In the genomic region with DNA sequence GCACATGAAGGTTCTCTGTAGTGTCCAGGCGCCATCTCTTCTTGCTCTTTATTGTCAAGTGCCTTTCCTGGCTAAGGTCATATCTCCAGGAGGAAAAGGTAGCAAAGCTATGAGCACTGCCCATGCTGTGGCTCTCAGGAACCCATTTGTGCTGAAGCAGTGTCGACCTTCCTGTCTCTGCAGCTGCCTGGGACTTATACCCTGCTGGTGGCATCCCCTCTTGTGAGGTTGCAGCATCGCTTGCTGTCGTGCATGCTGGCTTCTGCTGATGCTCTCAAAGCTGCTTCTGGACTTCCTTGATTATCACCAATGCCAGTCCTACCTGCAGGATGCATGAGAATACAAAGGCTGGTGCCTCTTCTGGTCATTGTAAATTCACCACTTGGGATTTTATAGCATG, we compare ENCODE assay signal across 21 cellular contexts.
"Had no signal": no experiment of that assay in that cellular context is flagged by ENCODE, and none has a peak within 500 bp of the region (broad histone marks: within the 10 kb centered on the region; RNA-seq: fewer than 3 reads in every experiment).

No MANE protein-coding gene starts in this region.

- H3K9me3 ChIP-seq: SK-N-SH had no signal

- ATAC-seq: PC-3 had no signal

- H3K9ac ChIP-seq: SK-N-SH had no signal

- H3K27ac Mint-ChIP-seq: IgD-negative memory B cell had no signal

- H3K27ac ChIP-seq: RWPE1 had no signal

- H3K4me3 Mint-ChIP-seq: IgD-negative memory B cell had no signal

- DNase-seq: KBM-7, MV-4-11, NCI-H1048, NCI-H1105, NCI-H1417, NCI-H1436 treated with DMSO at 0.1 percent for 48 hours, NCI-H1694, NCI-H187 treated with DMSO at 0.1 percent for 48 hours, NCI-H2029 treated with DMSO at 0.1 percent for 48 hours, NCI-H2107, NCI-H2227 treated with DMSO at 0.1 percent for 48 hours, NCI-H510A, NCI-H524 treated with DMSO at 0.1 percent for 48 hours, NCI-H69, NCI-H774, PC-3, SHP77, SK-N-SH, SW 1271 had no signal

- H3K9me3 Mint-ChIP-seq: IgD-negative memory B cell had no signal

- H3K36me3 Mint-ChIP-seq: IgD-negative memory B cell had no signal
